In genomic region chr12:110135012-110135411, GRCh38 we compare ENCODE assay signal across 15 cellular contexts. TPM values are rescaled to one million over a fixed set of nuclear protein-coding genes. Genes with fewer than 3 reads are reported as not detected.
DNase-seq lines count a peak whose midpoint lies in the region; ATAC-seq and TF ChIP-seq lines count a peak whose summit lies in the region.
"Had no signal": no experiment of that assay in that cellular context is flagged by ENCODE, and none has a peak within 500 bp of the region (broad histone marks: within the 10 kb centered on the region; RNA-seq: fewer than 3 reads in every experiment).

No MANE protein-coding gene starts in this region.

- H3K9me3 ChIP-seq in PC-3 (ENCODE audit: low read length) (no peaks in the 10 kb centered on the region), stomach (no peaks in the 10 kb centered on the region), spleen (no peaks in the 10 kb centered on the region)
- H3K9me3 ChIP-seq: heart left ventricle had no signal

- H3K9me2 ChIP-seq in PC-3 (replicated peaks; ENCODE audit: low read length), result no peaks in the 10 kb centered on the region

- intact Hi-C loops in activated CD4-positive, alpha-beta T cell treated with anti-CD3 and anti-CD28 coated beads for 36 hours (cut with DNase I, micrococcal nuclease), result no loop called here
- intact Hi-C loops in PC-3 (cut with micrococcal nuclease) (no loop called here), stomach (cut with DNase I; ENCODE audit: low total_unique reads) (no loop called here), spleen (cut with DNase I; ENCODE audit: low total_unique reads) (no loop called here)

- H3K27me3 ChIP-seq in PC-3 (ENCODE audit: low read length) (no peaks in the 10 kb centered on the region), stomach (no peaks in the 10 kb centered on the region), spleen (replicated peaks in 1 of 7) (no peaks in the 10 kb centered on the region)
- H3K27me3 ChIP-seq: heart left ventricle had no signal

- H3K9ac ChIP-seq in PC-3 (ENCODE audit: low read length), result no peak overlapping the region

- H3K4me3 ChIP-seq in PC-3 (ENCODE audit: low read length), result no peak overlapping the region
- H3K4me3 ChIP-seq in stomach, result no peak overlapping the region
- no peak overlapping the region for H3K4me3 ChIP-seq in spleen
- H3K4me3 ChIP-seq: heart left ventricle had no signal

- peaks cover 2% of the 10 kb centered on the region for H3K36me3 Mint-ChIP-seq in activated CD4-positive, alpha-beta T cell treated with anti-CD3 and anti-CD28 coated beads for 36 hours (ENCODE audit: low read depth)

- H3K36me3 ChIP-seq in PC-3 (ENCODE audit: low read depth, low read length) (0 out of 2 replicates have a peak, but pooled peaks cover 4% of the 10 kb centered on the region), stomach (peaks cover 0 to 53% (median 42%) of the 10 kb centered on the region in 4 donors), spleen (peaks cover 0 to 31% (median 2%) of the 10 kb centered on the region in 6 donors)

- H3K4me3 Mint-ChIP-seq in activated CD4-positive, alpha-beta T cell treated with anti-CD3 and anti-CD28 coated beads for 36 hours, result no peak overlapping the region
- no peak overlapping the region for H3K4me3 Mint-ChIP-seq in stimulated activated naive CD8-positive, alpha-beta T cell treated with anti-CD3 and anti-CD28 coated beads, Interleukin-15, amount 100 ng/mL, for 72 hours

- H4K20me1 ChIP-seq in PC-3 (ENCODE audit: low read length), result no peaks in the 10 kb centered on the region

- WGBS in stomach, 5 donors, result 44 to 71% (median 57%) methylated on average over 2 of the region's 2 CpGs
- 30 to 41% (median 38%) methylated on average over 2 of the region's 2 CpGs for WGBS in spleen, 5 donors

- no peaks in the 10 kb centered on the region for H3K27me3 Mint-ChIP-seq in activated CD4-positive, alpha-beta T cell treated with anti-CD3 and anti-CD28 coated beads for 36 hours
- no peaks in the 10 kb centered on the region for H3K27me3 Mint-ChIP-seq in stimulated activated naive CD8-positive, alpha-beta T cell treated with anti-CD3 and anti-CD28 coated beads, Interleukin-15, amount 100 ng/mL, for 72 hours

- peaks cover 7% of the 10 kb centered on the region for H3K4me1 Mint-ChIP-seq in activated CD4-positive, alpha-beta T cell treated with anti-CD3 and anti-CD28 coated beads for 36 hours
- peaks cover 6% of the 10 kb centered on the region for H3K4me1 Mint-ChIP-seq in stimulated activated naive CD8-positive, alpha-beta T cell treated with anti-CD3 and anti-CD28 coated beads, Interleukin-15, amount 100 ng/mL, for 72 hours

- CTCF ChIA-PET in activated CD4-positive, alpha-beta T cell treated with anti-CD3 and anti-CD28 coated beads for 36 hours (lab: Charles Lee), result interaction anchor here (0.7 to 2.3 kb wide), 4 partner anchors 9 to 537 kb away, joined by 3 to 8 read pairs (median 3); no protein-coding TSS in a partner anchor
- CTCF ChIA-PET in PC-3 (lab: Charles Lee), result no interaction called here

- H3K4me1 ChIP-seq in PC-3 (ENCODE audit: insufficient read depth, low read length), result no peaks in the 10 kb centered on the region
- peaks cover 0 to 19% (median 7%) of the 10 kb centered on the region in 4 donors for H3K4me1 ChIP-seq in stomach
- H3K4me1 ChIP-seq in spleen, result peaks cover 0 to 9% (median 0%) of the 10 kb centered on the region in 6 donors
- H3K4me1 ChIP-seq: heart left ventricle had no signal

- H3K27ac Mint-ChIP-seq in activated CD4-positive, alpha-beta T cell treated with anti-CD3 and anti-CD28 coated beads for 36 hours, result no peak overlapping the region
- no peak overlapping the region for H3K27ac Mint-ChIP-seq in stimulated activated naive CD8-positive, alpha-beta T cell treated with anti-CD3 and anti-CD28 coated beads, Interleukin-15, amount 100 ng/mL, for 72 hours

- no peak for DNase-seq in activated CD4-positive, alpha-beta T cell treated with anti-CD3 and anti-CD28 coated beads for 36 hours
- no peak for DNase-seq in activated CD4-positive, alpha-beta T cell treated with anti-CD3 and anti-CD28 coated beads for 1 hour
- DNase-seq in PC-3 (peak; percentile 44), fibroblast of gingiva (ENCODE audit: low read depth) (peak; percentile 79), stomach (no peak), spleen (no peak), NCI-H82 (lab: John Stamatoyannopoulos, UW) (no peak)
- no peak for DNase-seq in stimulated activated naive CD8-positive, alpha-beta T cell treated with anti-CD3 and anti-CD28 coated beads, Interleukin-15, amount 100 ng/mL, for 72 hours
- DNase-seq: cerebellar nuclear complex, heart left ventricle, mesendoderm, SW 1271 had no signal

- TF ChIP-seq EP300 in stomach (IDR thresholded peaks at IDR 0.05), result no peak

- TF ChIP-seq CTCF in PC-3 (conservative IDR thresholded peaks at IDR 0.05; ENCODE audit: low read depth, low read length) (no peak), stomach (IDR thresholded peaks at IDR 0.05) (no peak), spleen (IDR thresholded peaks at IDR 0.05 in 8 of 11, conservative IDR thresholded peaks at IDR 0.05 in 3 of 11) (no peak)

- peak; percentile 70 for ATAC-seq in activated CD4-positive, alpha-beta T cell treated with anti-CD3 and anti-CD28 coated beads for 36 hours
- peak; percentile 96 for ATAC-seq in PC-3
- no peak for ATAC-seq in stimulated activated naive CD8-positive, alpha-beta T cell treated with anti-CD3 and anti-CD28 coated beads, Interleukin-15, amount 100 ng/mL, for 72 hours
- ATAC-seq: heart left ventricle, HepG2, sciatic nerve had no signal

- H3K79me2 ChIP-seq in PC-3 (ENCODE audit: low read length), result no peaks in the 10 kb centered on the region

- H3K27ac ChIP-seq in PC-3 (ENCODE audit: low read length), result no peak overlapping the region
- H3K27ac ChIP-seq in stomach, result peak overlapping the region in 4 of 5 donors; percentile 32 to 86 (median 54)
- H3K27ac ChIP-seq in spleen, result peak overlapping the region in 1 of 8 donors; percentile 5
- H3K27ac ChIP-seq: C4-2B, heart left ventricle had no signal

- POLR2A ChIA-PET in activated CD4-positive, alpha-beta T cell treated with anti-CD3 and anti-CD28 coated beads for 36 hours (lab: Charles Lee), result interaction anchor here (0.5 kb wide), 1 partner anchor 55 kb away, joined by 3 read pairs; no protein-coding TSS in a partner anchor
- POLR2A ChIA-PET in PC-3 (lab: Charles Lee; ENCODE audit: unreplicated experiment), result interaction anchor here (0.6 kb wide), 1 partner anchor 10 kb away, joined by 4 read pairs; no protein-coding TSS in a partner anchor

- H3K4me2 ChIP-seq in PC-3 (ENCODE audit: low read length), result no peak overlapping the region

- no peak for TF ChIP-seq POLR2A in stomach (IDR thresholded peaks at IDR 0.05)
- no peak for TF ChIP-seq POLR2A in spleen (IDR thresholded peaks at IDR 0.05)

- no peak overlapping the region for H2AFZ ChIP-seq in PC-3 (ENCODE audit: low read length)

- no TSS peak for BruUV-seq in PC-3 (replicated peaks; lab: Mats Ljungman, UMichigan)

- no peaks in the 10 kb centered on the region for H3K9me3 Mint-ChIP-seq in activated CD4-positive, alpha-beta T cell treated with anti-CD3 and anti-CD28 coated beads for 36 hours (ENCODE audit: low read depth)
- H3K9me3 Mint-ChIP-seq in stimulated activated naive CD8-positive, alpha-beta T cell treated with anti-CD3 and anti-CD28 coated beads, Interleukin-15, amount 100 ng/mL, for 72 hours, result no peaks in the 10 kb centered on the region

- H3F3A ChIP-seq in PC-3 (ENCODE audit: low read length, unreplicated experiment), result no peaks in the 10 kb centered on the region

RNA-seq across cellular contexts. Expression of gene IFT81, which starts 10.9 kb away (rescaled TPM):
- total RNA-seq in activated CD4-positive, alpha-beta T cell treated with anti-CD3 and anti-CD28 coated beads for 36 hours, result 1 to 10 TPM; 3.5 TPM
- total RNA-seq in PC-3 (2014; rRNA removed), result 7.2 and 10.1 TPM in 2 replicates
- total RNA-seq in stomach, result 10 to 100 TPM in 3 of 5 donors, 1 to 10 TPM in 2; 2.0 to 50.2 (median 10.7) TPM
- polyA plus RNA-seq in stomach, result 1 to 10 TPM; 3.5 to 5.7 (median 4.9) TPM
- 10 to 100 TPM in 1 of 7 donors, 1 to 10 TPM in 6; 4.5 to 10.1 (median 6.3) TPM for total RNA-seq in spleen
- 1 to 10 TPM; 1.8 to 2.9 (median 2.8) TPM for polyA plus RNA-seq in spleen

Comparison
In these comparisons a context has a peak if more than half of its experiments do, and no peak if none do; other contexts are left out.
1. DNase-seq: peak in PC-3 (single experiment) and fibroblast of gingiva (single experiment); none in activated CD4-positive, alpha-beta T cell treated with anti-CD3 and anti-CD28 coated beads for 36 hours (single experiment), activated CD4-positive, alpha-beta T cell treated with anti-CD3 and anti-CD28 coated beads for 1 hour (single experiment), stomach (single experiment), stimulated activated naive CD8-positive, alpha-beta T cell treated with anti-CD3 and anti-CD28 coated beads, Interleukin-15, amount 100 ng/mL, for 72 hours (0 of 2), spleen (single experiment) and NCI-H82 (single experiment).